9 cellular contexts compared by ENCODE assay signal in the genomic region with DNA sequence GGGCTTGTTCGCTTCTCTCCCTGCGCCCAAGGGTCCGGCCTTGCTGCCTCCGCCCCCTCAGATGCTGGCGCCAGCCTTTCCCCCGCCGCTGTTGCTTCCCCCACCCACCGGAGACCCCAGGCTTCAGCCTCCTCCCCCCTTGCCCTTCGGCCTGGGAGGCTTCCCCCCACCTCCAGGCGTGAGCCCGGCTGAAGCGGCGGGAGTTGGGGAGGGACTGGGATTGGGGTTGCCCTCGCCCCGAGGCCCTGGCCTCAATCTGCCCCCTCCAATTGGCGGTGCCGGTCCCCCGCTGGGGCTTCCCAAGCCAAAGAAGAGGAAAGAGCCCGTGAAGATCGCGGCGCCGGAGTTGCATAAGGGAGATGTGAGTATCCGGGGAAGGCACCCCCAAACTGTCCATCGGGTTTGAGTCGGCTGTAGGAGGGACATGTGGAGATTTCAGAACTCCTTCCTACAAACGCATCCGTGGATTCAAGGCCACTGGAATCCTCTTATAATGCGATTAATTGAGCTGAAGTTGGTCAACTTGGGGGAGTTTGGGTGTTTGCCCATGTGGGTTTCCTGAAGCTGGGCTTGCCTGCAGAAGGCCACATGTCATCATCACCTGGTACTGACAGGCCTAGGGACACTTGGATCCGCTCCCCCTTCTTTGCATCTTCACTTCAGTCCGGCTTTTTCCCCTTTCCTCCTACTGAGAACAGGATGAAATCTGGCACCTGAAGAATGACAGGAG. TPM values are rescaled to one million over a fixed set of nuclear protein-coding genes. Genes with fewer than 3 reads are reported as not detected.
DNase-seq lines count a peak whose midpoint lies in the region; ATAC-seq and TF ChIP-seq lines count a peak whose summit lies in the region.
"Had no signal": no experiment of that assay in that cellular context is flagged by ENCODE, and none has a peak within 500 bp of the region (broad histone marks: within the 10 kb centered on the region; RNA-seq: fewer than 3 reads in every experiment).

No MANE protein-coding gene starts in this region.

- H3K9me3 ChIP-seq in cardiac muscle cell (ENCODE audit: low read depth) = no peaks in the 10 kb centered on the region
- no peaks in the 10 kb centered on the region for H3K9me3 ChIP-seq in prostate gland

- H3K9me3 Mint-ChIP-seq in activated CD8-positive, alpha-beta T cell treated with anti-CD3 and anti-CD28 coated beads for 36 hours = no peaks in the 10 kb centered on the region
- H3K9me3 Mint-ChIP-seq: brain had no signal

- H3K36me3 ChIP-seq in cardiac muscle cell (no peaks in the 10 kb centered on the region), prostate gland (no peaks in the 10 kb centered on the region)

- H3K27me3 ChIP-seq in cardiac muscle cell (no peaks in the 10 kb centered on the region), prostate gland (replicated peaks; ENCODE audit: insufficient read depth) (no peaks in the 10 kb centered on the region)

- H3K4me1 ChIP-seq in cardiac muscle cell (ENCODE audit: low read depth) (peaks cover 38% of the 10 kb centered on the region), prostate gland (replicated peaks) (peaks cover 5% of the 10 kb centered on the region)

- H3K4me3 Mint-ChIP-seq in activated CD8-positive, alpha-beta T cell treated with anti-CD3 and anti-CD28 coated beads for 36 hours = no peak overlapping the region
- H3K4me3 Mint-ChIP-seq: brain had no signal

- ATAC-seq in HG03460 (IDR thresholded peaks at IDR 0.05; ENCODE audit: unreplicated experiment) = peak; percentile 8
- no peak for ATAC-seq in activated CD8-positive, alpha-beta T cell treated with anti-CD3 and anti-CD28 coated beads for 36 hours

- in situ Hi-C loops in GM13977 (cut with MboI; ENCODE audit: low pct_unique_long_range_greater_than_20kb, low sequenced_read_pairs, unreplicated experiment) = no loop called here

- intact Hi-C loops in activated CD8-positive, alpha-beta T cell treated with anti-CD3 and anti-CD28 coated beads for 36 hours (cut with micrococcal nuclease) = loop anchor here (1.0 to 5.0 kb wide), 3 partner anchors 15 to 41 kb away; a partner anchor contains a TSS
- intact Hi-C loops in prostate gland (cut with DNase I) = no loop called here

- WGBS in prostate gland = 0% methylated on average over 30 of the region's 31 CpGs

- peaks cover 38% of the 10 kb centered on the region for H3K4me1 Mint-ChIP-seq in activated CD8-positive, alpha-beta T cell treated with anti-CD3 and anti-CD28 coated beads for 36 hours (ENCODE audit: low read depth)

- peak; percentile 60 for DNase-seq in NK-92 treated with Interleukin-12 subunit alpha and Interleukin-12 subunit beta, amount 100 ng/mL, for 24 hours (lab: John Stamatoyannopoulos, UW)
- no peak for DNase-seq in NK-92 (lab: John Stamatoyannopoulos, UW; ENCODE audit: unreplicated experiment)
- peak; percentile 44 for DNase-seq in activated CD8-positive, alpha-beta T cell treated with anti-CD3 and anti-CD28 coated beads for 36 hours
- DNase-seq in cardiac muscle cell (ENCODE audit: low read depth in 1 of 2, low spot score in 1 of 2) = peak in 1 of 2 donors; percentile 31
- no peak for DNase-seq in prostate gland (ENCODE audit: low spot score)
- no peak for DNase-seq in GM13977 (ENCODE audit: low spot score)
- no peak for DNase-seq in HPDE6-E6E7 (ENCODE audit: extremely low spot score)

- H3K27ac Mint-ChIP-seq in activated CD8-positive, alpha-beta T cell treated with anti-CD3 and anti-CD28 coated beads for 36 hours = no peak overlapping the region

- H3K27ac ChIP-seq in cardiac muscle cell = peak overlapping the region; percentile 88
- H3K27ac ChIP-seq in prostate gland = peak overlapping the region; percentile 80 to 91

- H3K27me3 Mint-ChIP-seq in activated CD8-positive, alpha-beta T cell treated with anti-CD3 and anti-CD28 coated beads for 36 hours = no peaks in the 10 kb centered on the region
- H3K27me3 Mint-ChIP-seq: brain had no signal

- H3K36me3 Mint-ChIP-seq in activated CD8-positive, alpha-beta T cell treated with anti-CD3 and anti-CD28 coated beads for 36 hours (ENCODE audit: low read depth) = peaks cover 37% of the 10 kb centered on the region

- CTCF ChIA-PET in activated CD8-positive, alpha-beta T cell treated with anti-CD3 and anti-CD28 coated beads for 36 hours (lab: Charles Lee) = interaction anchor here (0.9 to 7.5 kb wide), 15 partner anchors 9 to 160 kb away, joined by 3 to 92 read pairs (median 4); a partner anchor contains a TSS

- H3K4me3 ChIP-seq in cardiac muscle cell (peak overlapping the region; percentile 83), prostate gland (peak overlapping the region; percentile 69 to 89)

- POLR2A ChIA-PET in activated CD8-positive, alpha-beta T cell treated with anti-CD3 and anti-CD28 coated beads for 36 hours (lab: Charles Lee) = interaction anchor here (1.0 to 5.0 kb wide), 12 partner anchors 8 to 267 kb away, joined by 3 to 41 read pairs (median 4); a partner anchor contains a TSS

- no peak for TF ChIP-seq POLR2A in prostate gland (IDR thresholded peaks at IDR 0.05)

- no peak for TF ChIP-seq CTCF in activated CD8-positive, alpha-beta T cell treated with anti-CD3 and anti-CD28 coated beads for 36 hours (IDR thresholded peaks at IDR 0.05)
- TF ChIP-seq CTCF in cardiac muscle cell (IDR thresholded peaks at IDR 0.05; ENCODE audit: low read depth, low read length) (no peak), prostate gland (IDR thresholded peaks at IDR 0.05) (no peak), GM13977 (IDR thresholded peaks at IDR 0.05; ENCODE audit: extremely low read depth, insufficient read depth, missing control alignments) (no peak)

RNA-seq across cellular contexts. Expression of a gene that starts 0.7 kb away (rescaled TPM):
- 10 to 100 TPM; 69.8 to 70.6 TPM for total RNA-seq in activated CD8-positive, alpha-beta T cell treated with anti-CD3 and anti-CD28 coated beads for 36 hours
- total RNA-seq in cardiac muscle cell = 117 and 126 TPM in 2 replicates
- polyA plus RNA-seq in cardiac muscle cell = 118 and 150 TPM in 2 replicates
- 10 to 100 TPM; 33.0 to 61.5 TPM for total RNA-seq in prostate gland

RNA-seq across cellular contexts. Expression of a gene that starts 16.6 kb away (rescaled TPM):
- total RNA-seq in activated CD8-positive, alpha-beta T cell treated with anti-CD3 and anti-CD28 coated beads for 36 hours = 100 to 1,000 TPM; 232 to 235 TPM
- total RNA-seq in cardiac muscle cell = 207 and 480 TPM in 2 replicates
- polyA plus RNA-seq in cardiac muscle cell = 176 and 238 TPM in 2 replicates
- total RNA-seq in prostate gland = 100 to 1,000 TPM; 124 to 156 TPM

RNA-seq across cellular contexts. Expression of a gene that starts 27.2 kb away (rescaled TPM):
- 10 to 100 TPM; 84.2 to 93.6 TPM for total RNA-seq in activated CD8-positive, alpha-beta T cell treated with anti-CD3 and anti-CD28 coated beads for 36 hours
- 34.9 and 54.1 TPM in 2 replicates for total RNA-seq in cardiac muscle cell
- 70.7 and 77.7 TPM in 2 replicates for polyA plus RNA-seq in cardiac muscle cell
- 10 to 100 TPM; 55.0 to 67.1 TPM for total RNA-seq in prostate gland

RNA-seq across cellular contexts. Expression of a gene that starts 39.5 kb away (rescaled TPM):
- total RNA-seq in activated CD8-positive, alpha-beta T cell treated with anti-CD3 and anti-CD28 coated beads for 36 hours = 10 to 100 TPM; 40.6 to 44.5 TPM
- 22.6 and 27.3 TPM in 2 replicates for total RNA-seq in cardiac muscle cell
- polyA plus RNA-seq in cardiac muscle cell = 25.1 and 31.3 TPM in 2 replicates
- total RNA-seq in prostate gland = 10 to 100 TPM; 19.4 to 34.4 TPM

RNA-seq across cellular contexts. Expression of a gene that starts 39.8 kb away (rescaled TPM):
- total RNA-seq in activated CD8-positive, alpha-beta T cell treated with anti-CD3 and anti-CD28 coated beads for 36 hours = 10 to 100 TPM; 32.3 to 32.5 TPM
- total RNA-seq in cardiac muscle cell (22.8 and 25.4 TPM in 2 replicates), prostate gland (10 to 100 TPM; 62.0 to 69.5 TPM)
- 19.5 and 20.9 TPM in 2 replicates for polyA plus RNA-seq in cardiac muscle cell

Comparison
In these comparisons a context has a peak if more than half of its experiments do, and no peak if none do; other contexts are left out.
1. DNase-seq: peak in NK-92 treated with Interleukin-12 subunit alpha and Interleukin-12 subunit beta, amount 100 ng/mL, for 24 hours (single experiment) and activated CD8-positive, alpha-beta T cell treated with anti-CD3 and anti-CD28 coated beads for 36 hours (single experiment); none in NK-92 (single experiment), prostate gland (single experiment), GM13977 (single experiment) and HPDE6-E6E7 (single experiment).